24 cellular contexts compared by ENCODE assay signal in genomic region chr17:44924107-44924544, GRCh38. TPM values are rescaled to one million over a fixed set of nuclear protein-coding genes. Genes with fewer than 3 reads are reported as not detected.
A peak's percentile ranks its signal among the peaks of the same experiment; 100 is the strongest.
DNase-seq lines count a peak whose midpoint lies in the region; ATAC-seq and TF ChIP-seq lines count a peak whose summit lies in the region.
"Had no signal": no experiment of that assay in that cellular context is flagged by ENCODE, and none has a peak within 500 bp of the region (broad histone marks: within the 10 kb centered on the region; RNA-seq: fewer than 3 reads in every experiment).

No MANE protein-coding gene starts in this region.

- no peak overlapping the region for H2AFZ ChIP-seq in SK-N-SH (ENCODE audit: low read depth)

- DNase-seq in SK-N-SH, result no peak
- peak; percentile 11 for DNase-seq in NCI-H1105 (lab: John Stamatoyannopoulos, UW)
- DNase-seq in WERI-Rb-1, result peak; percentile 92
- DNase-seq in stimulated activated effector memory CD8-positive, alpha-beta T cell treated with anti-CD3 and anti-CD28 coated beads, Interleukin-12 subunit alpha, Interleukin-12 subunit beta, amount 100 ng/mL, for 72 hours (ENCODE audit: low spot score in 2 of 2), result no peak
- DNase-seq in hypothalamus (lab: John Stamatoyannopoulos, UW), result no peak
- DNase-seq in HuH-7.5 (ENCODE audit: low spot score), result no peak
- no peak for DNase-seq in natural killer cell treated with Interleukin-12 subunit alpha and Interleukin-12 subunit beta and Interleukin-15 and Interleukin-18, amount 100 ng/mL, for 72 hours (ENCODE audit: low spot score)
- DNase-seq: ACHN; activated CD4-positive, alpha-beta T cell treated with anti-CD3 and anti-CD28 coated beads, Interleukin-2, amount 50 U/mL, for 48 hours; activated T-cell treated with anti-CD3 and anti-CD28 coated beads, Interleukin-2, amount 50 U/mL, for 24 hours; CD8-positive, alpha-beta T cell; central memory CD4-positive, alpha-beta T cell; KG1; left cardiac atrium; NCI-H1694; SHP77 treated with DMSO at 0.1 percent for 48 hours; T-helper 9 cell; trophoblast cell had no signal

- H4K20me1 ChIP-seq in SK-N-SH (ENCODE audit: insufficient read depth), result no peaks in the 10 kb centered on the region

- TF ChIP-seq EP300 in SK-N-SH (IDR thresholded peaks at IDR 0.05; ENCODE audit: borderline replicate concordance in 1 of 2, low read depth in 1 of 2, low read length in 1 of 2), result no peak

- CTCF ChIA-PET in SK-N-SH (lab: Yijun Ruan, JAX), result interaction anchor here (1.0 to 17.2 kb wide), 5 partner anchors 15 to 174 kb away, joined by 3 to 433 read pairs (median 104); no protein-coding TSS in a partner anchor

- TF ChIP-seq RAD21 in SK-N-SH (IDR thresholded peaks at IDR 0.05; ENCODE audit: low read length), result no peak

- no peaks in the 10 kb centered on the region for H3K4me1 Mint-ChIP-seq in stimulated activated effector memory CD8-positive, alpha-beta T cell treated with anti-CD3 and anti-CD28 coated beads, Interleukin-12 subunit alpha, Interleukin-12 subunit beta, amount 100 ng/mL, for 72 hours
- no peaks in the 10 kb centered on the region for H3K4me1 Mint-ChIP-seq in natural killer cell treated with Interleukin-12 subunit alpha and Interleukin-12 subunit beta and Interleukin-15 and Interleukin-18, amount 100 ng/mL, for 72 hours (ENCODE audit: low read depth in 2 of 2)

- H3K27ac ChIP-seq in SK-N-SH (ENCODE audit: low read depth in 2 of 2, low read length in 1 of 2), result peak overlapping the region in 1 of 2 experiments; percentile 60; a peak in 1 of 4 replicates
- peak overlapping the region; percentile 52 for H3K27ac ChIP-seq in WERI-Rb-1
- H3K27ac ChIP-seq: adrenal gland had no signal

- H3K9me3 ChIP-seq in SK-N-SH, result no peaks in the 10 kb centered on the region
- H3K9me3 ChIP-seq in WERI-Rb-1 (ENCODE audit: severe bottlenecking), result no peaks in the 10 kb centered on the region
- H3K9me3 ChIP-seq: adrenal gland had no signal

- WGBS in SK-N-SH (ENCODE audit: low lambda C conversion rate), result 84% methylated on average over 9 of the region's 9 CpGs

- peaks cover 0 to 34% of the 10 kb centered on the region in 2 experiments; a peak in 1 of 4 replicates for H3K4me1 ChIP-seq in SK-N-SH (ENCODE audit: control insufficient read depth in 1 of 2, insufficient read depth in 2 of 2, low read depth in 1 of 2, low read length in 1 of 2)
- H3K4me1 ChIP-seq: adrenal gland had no signal

- no peaks in the 10 kb centered on the region for H3K27me3 Mint-ChIP-seq in natural killer cell treated with Interleukin-12 subunit alpha and Interleukin-12 subunit beta and Interleukin-15 and Interleukin-18, amount 100 ng/mL, for 72 hours

- H3K9me2 ChIP-seq in SK-N-SH, result no peaks in the 10 kb centered on the region

- H3F3A ChIP-seq in SK-N-SH (replicated peaks; ENCODE audit: insufficient read depth), result peaks cover 12% of the 10 kb centered on the region

- H3K4me3 ChIP-seq in SK-N-SH (ENCODE audit: low read depth in 2 of 2, low read length in 1 of 2) (no peak overlapping the region), WERI-Rb-1 (ENCODE audit: low read depth, low read length) (no peak overlapping the region)
- H3K4me3 ChIP-seq: adrenal gland had no signal

- no peaks in the 10 kb centered on the region for H3K79me2 ChIP-seq in SK-N-SH (ENCODE audit: insufficient read depth)

- POLR2A ChIA-PET in SK-N-SH (lab: Yijun Ruan, JAX), result no interaction called here

- no peak for ATAC-seq in SK-N-SH treated with all-trans-retinoic acid at 6 μM for 48 hours
- no peak for ATAC-seq in stimulated activated effector memory CD8-positive, alpha-beta T cell treated with anti-CD3 and anti-CD28 coated beads, Interleukin-12 subunit alpha, Interleukin-12 subunit beta, amount 100 ng/mL, for 72 hours
- no peak for ATAC-seq in natural killer cell treated with Interleukin-12 subunit alpha and Interleukin-12 subunit beta and Interleukin-15 and Interleukin-18, amount 100 ng/mL, for 72 hours
- ATAC-seq: CD8-positive, alpha-beta T cell; left cardiac atrium; stimulated activated memory B cell treated with anti-CD40 and anti-IgM and Interleukin-4, amounts not matched to agents 10 μg/mL and 1 μg/mL and 100 μg/mL, for 72 hours had no signal

- peak overlapping the region; percentile 44 for H3K27ac Mint-ChIP-seq in stimulated activated effector memory CD8-positive, alpha-beta T cell treated with anti-CD3 and anti-CD28 coated beads, Interleukin-12 subunit alpha, Interleukin-12 subunit beta, amount 100 ng/mL, for 72 hours
- H3K27ac Mint-ChIP-seq in natural killer cell treated with Interleukin-12 subunit alpha and Interleukin-12 subunit beta and Interleukin-15 and Interleukin-18, amount 100 ng/mL, for 72 hours, result no peak overlapping the region
- H3K27ac Mint-ChIP-seq: activated T-cell treated with anti-CD3 and anti-CD28 coated beads, Interleukin-2, amount 50 U/mL, for 24 hours; CD8-positive, alpha-beta T cell; stimulated activated memory B cell treated with anti-CD40 and anti-IgM and Interleukin-4, amounts not matched to agents 10 μg/mL and 1 μg/mL and 100 μg/mL, for 72 hours had no signal

- no peak overlapping the region for H3K4me3 Mint-ChIP-seq in stimulated activated effector memory CD8-positive, alpha-beta T cell treated with anti-CD3 and anti-CD28 coated beads, Interleukin-12 subunit alpha, Interleukin-12 subunit beta, amount 100 ng/mL, for 72 hours
- no peak overlapping the region for H3K4me3 Mint-ChIP-seq in natural killer cell treated with Interleukin-12 subunit alpha and Interleukin-12 subunit beta and Interleukin-15 and Interleukin-18, amount 100 ng/mL, for 72 hours
- H3K4me3 Mint-ChIP-seq: activated T-cell treated with anti-CD3 and anti-CD28 coated beads, Interleukin-2, amount 50 U/mL, for 24 hours; CD8-positive, alpha-beta T cell; stimulated activated memory B cell treated with anti-CD40 and anti-IgM and Interleukin-4, amounts not matched to agents 10 μg/mL and 1 μg/mL and 100 μg/mL, for 72 hours had no signal

- no peak overlapping the region for H3K4me2 ChIP-seq in SK-N-SH

- no peak overlapping the region for H3K9ac ChIP-seq in SK-N-SH

- H3K36me3 Mint-ChIP-seq in stimulated activated effector memory CD8-positive, alpha-beta T cell treated with anti-CD3 and anti-CD28 coated beads, Interleukin-12 subunit alpha, Interleukin-12 subunit beta, amount 100 ng/mL, for 72 hours, result peaks cover 7% of the 10 kb centered on the region
- no peaks in the 10 kb centered on the region for H3K36me3 Mint-ChIP-seq in natural killer cell treated with Interleukin-12 subunit alpha and Interleukin-12 subunit beta and Interleukin-15 and Interleukin-18, amount 100 ng/mL, for 72 hours
- H3K36me3 Mint-ChIP-seq: CD8-positive, alpha-beta T cell; stimulated activated memory B cell treated with anti-CD40 and anti-IgM and Interleukin-4, amounts not matched to agents 10 μg/mL and 1 μg/mL and 100 μg/mL, for 72 hours had no signal

- no peaks in the 10 kb centered on the region for H3K27me3 ChIP-seq in SK-N-SH (ENCODE audit: insufficient read depth)
- H3K27me3 ChIP-seq in WERI-Rb-1 (ENCODE audit: insufficient read depth, low read depth, severe bottlenecking), result no peaks in the 10 kb centered on the region
- H3K27me3 ChIP-seq: adrenal gland had no signal

- TF ChIP-seq CTCF in SK-N-SH (IDR thresholded peaks at IDR 0.05) (no peak), WERI-Rb-1 (IDR thresholded peaks at IDR 0.05; ENCODE audit: low read depth, low read length) (0 out of 2 replicates have a peak, but pooled peaks have one; percentile 15)

- H3K9me3 Mint-ChIP-seq in stimulated activated effector memory CD8-positive, alpha-beta T cell treated with anti-CD3 and anti-CD28 coated beads, Interleukin-12 subunit alpha, Interleukin-12 subunit beta, amount 100 ng/mL, for 72 hours, result no peaks in the 10 kb centered on the region
- no peaks in the 10 kb centered on the region for H3K9me3 Mint-ChIP-seq in natural killer cell treated with Interleukin-12 subunit alpha and Interleukin-12 subunit beta and Interleukin-15 and Interleukin-18, amount 100 ng/mL, for 72 hours
- H3K9me3 Mint-ChIP-seq: activated T-cell treated with anti-CD3 and anti-CD28 coated beads, Interleukin-2, amount 50 U/mL, for 24 hours; CD8-positive, alpha-beta T cell; stimulated activated memory B cell treated with anti-CD40 and anti-IgM and Interleukin-4, amounts not matched to agents 10 μg/mL and 1 μg/mL and 100 μg/mL, for 72 hours had no signal

- H3K36me3 ChIP-seq in SK-N-SH (replicated peaks in 1 of 2; ENCODE audit: control insufficient read depth in 1 of 2, insufficient read depth in 2 of 2, low read length in 1 of 2) (peaks cover 0 to 15% of the 10 kb centered on the region in 2 experiments), WERI-Rb-1 (peaks cover 43% of the 10 kb centered on the region)
- H3K36me3 ChIP-seq: adrenal gland had no signal

TF ChIP-seq in SK-N-SH, 30 proteins besides CTCF, POLR2A, EP300 and RAD21 (continues in another document):
- TF ChIP-seq SIN3A (IDR thresholded peaks at IDR 0.05; ENCODE audit: borderline replicate concordance, low read depth, low read length), result peak; percentile 20; the same call in 1 of the 2 replicates
- TF ChIP-seq POLR2AphosphoS5 (IDR thresholded peaks at IDR 0.05; ENCODE audit: low read depth, low read length), result peak; percentile 27; the same call in 1 of the 2 replicates

TF ChIP-seq in SK-N-SH treated with all-trans-retinoic acid at 6 μM for 48 hours, 23 proteins besides CTCF, POLR2A, EP300 and RAD21 (continues in another document):
- TF ChIP-seq ZNF70 (CRISPR knock-in tag; IDR thresholded peaks at IDR 0.05), result no peak

RNA-seq across cellular contexts. Expression of gene GFAP, which starts 8.8 kb away (rescaled TPM):
- 0.48 and 0.71 TPM in 2 replicates for polyA plus RNA-seq in SK-N-SH (2012; rRNA removed)
- 0.23 and 0.35 TPM in 2 replicates for polyA plus RNA-seq in SK-N-SH (2012; cell fraction: cytosol; rRNA removed)
- 0.36 and 0.44 TPM in 2 replicates for polyA plus RNA-seq in SK-N-SH (2012; cell fraction: nucleus; rRNA removed)
- total RNA-seq in natural killer cell treated with Interleukin-12 subunit alpha and Interleukin-12 subunit beta and Interleukin-15 and Interleukin-18, amount 100 ng/mL, for 72 hours, result not detected
- total RNA-seq: CD8-positive, alpha-beta T cell; G401; osteocyte had no signal

RNA-seq across cellular contexts. Expression of gene KIF18B, which starts 23.4 kb away (rescaled TPM):
- polyA plus RNA-seq in SK-N-SH (2012; rRNA removed), result 12.6 and 14.7 TPM in 2 replicates
- 4.0 and 7.1 TPM in 2 replicates for polyA plus RNA-seq in SK-N-SH (2012; cell fraction: cytosol; rRNA removed)
- 40.0 and 52.6 TPM in 2 replicates for polyA plus RNA-seq in SK-N-SH (2012; cell fraction: nucleus; rRNA removed)
- total RNA-seq in natural killer cell treated with Interleukin-12 subunit alpha and Interleukin-12 subunit beta and Interleukin-15 and Interleukin-18, amount 100 ng/mL, for 72 hours, result 100 to 1,000 TPM in 1 of 2 donors, 10 to 100 TPM in 1; 26.5 to 100 TPM

RNA-seq across cellular contexts. Expression of gene EFTUD2, which starts 24.9 kb away (rescaled TPM):
- polyA plus RNA-seq in SK-N-SH (2012; rRNA removed), result 79.9 and 82.9 TPM in 2 replicates
- polyA plus RNA-seq in SK-N-SH (2012; cell fraction: cytosol; rRNA removed), result 82.5 and 121 TPM in 2 replicates
- polyA plus RNA-seq in SK-N-SH (2012; cell fraction: nucleus; rRNA removed), result 112 and 140 TPM in 2 replicates
- 100 to 1,000 TPM; 192 to 232 TPM for total RNA-seq in natural killer cell treated with Interleukin-12 subunit alpha and Interleukin-12 subunit beta and Interleukin-15 and Interleukin-18, amount 100 ng/mL, for 72 hours

RNA-seq across cellular contexts. Expression of gene C1QL1, which starts 44.0 kb away (rescaled TPM):
- 5.4 and 11.9 TPM in 2 replicates for polyA plus RNA-seq in SK-N-SH (2012; rRNA removed)
- 4.7 and 10.1 TPM in 2 replicates for polyA plus RNA-seq in SK-N-SH (2012; cell fraction: cytosol; rRNA removed)
- 3.3 and 3.6 TPM in 2 replicates for polyA plus RNA-seq in SK-N-SH (2012; cell fraction: nucleus; rRNA removed)
- total RNA-seq in natural killer cell treated with Interleukin-12 subunit alpha and Interleukin-12 subunit beta and Interleukin-15 and Interleukin-18, amount 100 ng/mL, for 72 hours, result not detected
- total RNA-seq: CD8-positive, alpha-beta T cell; mononuclear cell had no signal

Comparison
In these comparisons a context has a peak if more than half of its experiments do, and no peak if none do; other contexts are left out.
1. DNase-seq: peak in NCI-H1105 (single experiment) and WERI-Rb-1 (single experiment); none in SK-N-SH (single experiment), stimulated activated effector memory CD8-positive, alpha-beta T cell treated with anti-CD3 and anti-CD28 coated beads, Interleukin-12 subunit alpha, Interleukin-12 subunit beta, amount 100 ng/mL, for 72 hours (0 of 2), hypothalamus (0 of 51), HuH-7.5 (single experiment) and natural killer cell treated with Interleukin-12 subunit alpha and Interleukin-12 subunit beta and Interleukin-15 and Interleukin-18, amount 100 ng/mL, for 72 hours (single experiment).